In genomic region chr10:6086375-6087233, GRCh38 we compare ENCODE assay signal across 8 cellular contexts. TPM values are rescaled to one million over a fixed set of nuclear protein-coding genes. Genes with fewer than 3 reads are reported as not detected.
DNase-seq lines count a peak whose midpoint lies in the region; ATAC-seq, FAIRE-seq and TF ChIP-seq lines count a peak whose summit lies in the region.

No MANE protein-coding gene starts in this region.

- peak; percentile 84 for FAIRE-seq in endothelial cell of umbilical vein (lab: Jason Lieb, UNC)

- peak overlapping the region; percentile 60 for H2AFZ ChIP-seq in endothelial cell of umbilical vein (ENCODE audit: low read depth, low read length)

- H3K4me2 ChIP-seq in endothelial cell of umbilical vein (ENCODE audit: insufficient read depth, low read length): peak overlapping the region; percentile 33

- no peaks in the 10 kb centered on the region for H3K27me3 ChIP-seq in endothelial cell of umbilical vein (ENCODE audit: control insufficient read depth in 2 of 2, insufficient read depth in 2 of 2, low read length in 2 of 2)

- ATAC-seq in GM19023 (IDR thresholded peaks at IDR 0.05; ENCODE audit: unreplicated experiment): peak; percentile 43
- ATAC-seq in HG03521 (IDR thresholded peaks at IDR 0.05; ENCODE audit: unreplicated experiment): peak; percentile 31

- TF ChIP-seq POLR2A in endothelial cell of umbilical vein (IDR thresholded peaks at IDR 0.05; ENCODE audit: low read depth, low read length): no peak

- peaks cover 27% of the 10 kb centered on the region for H3K79me2 ChIP-seq in endothelial cell of umbilical vein (ENCODE audit: control insufficient read depth, insufficient read depth, low read length)

- POLR2A ChIA-PET in endothelial cell of umbilical vein (lab: Charles Lee): interaction anchor here (0.5 to 1.7 kb wide), 7 partner anchors 80 to 662 kb away, joined by 3 to 11 read pairs (median 4); partner anchors contain the start of genes ANKRD16, FBH1 and PFKFB3

- peak; percentile 90 to 97 for TF ChIP-seq CTCF in endothelial cell of umbilical vein (IDR thresholded peaks at IDR 0.05; ENCODE audit: extremely low read depth in 1 of 2, insufficient read depth in 1 of 2, low read depth in 1 of 2, low read length in 2 of 2)

- H3K4me1 ChIP-seq in endothelial cell of umbilical vein (ENCODE audit: control insufficient read depth, extremely low read depth, insufficient read depth, low read length): peaks cover 38% of the 10 kb centered on the region

- intact Hi-C loops in endothelial cell of umbilical vein (cut with micrococcal nuclease): loop anchor here (1.0 to 10.0 kb wide), 5 partner anchors 32 to 638 kb away; partner anchors contain the start of genes FBH1, IL15RA and PFKFB3

- H3K27ac ChIP-seq in endothelial cell of umbilical vein (ENCODE audit: insufficient read depth, low read depth, low read length): no peak overlapping the region

- H3K4me3 ChIP-seq in endothelial cell of umbilical vein (replicated peaks in 1 of 3; ENCODE audit: insufficient read depth in 1 of 3, low read depth in 1 of 3, low read length in 3 of 3): no peak overlapping the region

- dilution Hi-C loops in endothelial cell of umbilical vein (cut with MboI; ENCODE audit: extremely low pct_ligation_motif_present, low sequenced_read_pairs): loop anchor here (25.0 kb wide), 1 partner anchor 124 kb away; no protein-coding TSS in a partner anchor

- no peak overlapping the region for H3K9ac ChIP-seq in endothelial cell of umbilical vein (replicated peaks; ENCODE audit: extremely low read depth, insufficient read depth, low read length)

- no TSS peak for BruUV-seq in endothelial cell of umbilical vein (replicated peaks; lab: Mats Ljungman, UMichigan)

- CTCF ChIA-PET in endothelial cell of umbilical vein (lab: Charles Lee): interaction anchor here (0.6 to 2.8 kb wide), 43 partner anchors 8 to 326 kb away, joined by 3 to 88 read pairs (median 4); partner anchors contain the start of gene PFKFB3

- no peaks in the 10 kb centered on the region for H3K9me3 ChIP-seq in endothelial cell of umbilical vein (replicated peaks; ENCODE audit: control insufficient read depth, insufficient read depth, low read length)

- H3K36me3 ChIP-seq in endothelial cell of umbilical vein (ENCODE audit: control insufficient read depth in 2 of 2, extremely low read depth in 1 of 2, insufficient read depth in 2 of 2, low read length in 2 of 2): no peaks in the 10 kb centered on the region

- H3K9me1 ChIP-seq in endothelial cell of umbilical vein (replicated peaks; ENCODE audit: control insufficient read depth, extremely low read depth, insufficient read depth, low read length): no peaks in the 10 kb centered on the region

- peak; percentile 85 for DNase-seq in AG08396 (ENCODE audit: low spot score)
- peak; percentile 79 to 83 for DNase-seq in NOMO-1 (lab: John Stamatoyannopoulos, UW; ENCODE audit: unreplicated experiment in 2 of 2)
- DNase-seq in activated CD8-positive, alpha-beta memory T cell treated with anti-CD3 and anti-CD28 coated beads, Interleukin-2, amount 50 U/mL, for 4 hours: peak; percentile 87
- peak; percentile 92 for DNase-seq in endothelial cell of umbilical vein (ENCODE audit: low read depth, low spot score)
- peak; percentile 82 for DNase-seq in middle frontal gyrus (ENCODE audit: extremely low spot score, low spot score)
- peak; percentile 82 to 83 for DNase-seq in stimulated activated CD8-positive, alpha-beta memory T cell treated with anti-CD3 and anti-CD28 coated beads, Interleukin-15, amount 100 ng/mL, for 48 hours (ENCODE audit: low read depth in 2 of 2)

- H4K20me1 ChIP-seq in endothelial cell of umbilical vein (replicated peaks; ENCODE audit: control insufficient read depth, extremely low read depth, insufficient read depth, low read length): no peaks in the 10 kb centered on the region

TF ChIP-seq in endothelial cell of umbilical vein, 7 proteins besides CTCF, POLR2A, EP300 and RAD21:
- no peak for TF ChIP-seq POLR2AphosphoS5 (IDR thresholded peaks at IDR 0.05; ENCODE audit: insufficient read depth, low read depth, low read length)
- TF ChIP-seq MYC (IDR thresholded peaks at IDR 0.05; ENCODE audit: low read depth, low read length): no peak
- no peak for TF ChIP-seq MAX (IDR thresholded peaks at IDR 0.05; ENCODE audit: insufficient read depth, insufficient read length)
- no peak for TF ChIP-seq GATA2 (IDR thresholded peaks at IDR 0.05; ENCODE audit: insufficient read depth, insufficient read length, low read depth, low read length)
- no peak for TF ChIP-seq JUN (IDR thresholded peaks at IDR 0.05; ENCODE audit: borderline replicate concordance, insufficient read depth, insufficient read length, low read depth)
- no peak for TF ChIP-seq FOS (IDR thresholded peaks at IDR 0.05; ENCODE audit: borderline replicate concordance, insufficient read depth, low read length)
- no peak for TF ChIP-seq EZH2 (IDR thresholded peaks at IDR 0.05; ENCODE audit: borderline replicate concordance, low read depth, low read length, severe bottlenecking)

RNA-seq across cellular contexts. Expression of gene RBM17, which starts 2.2 kb away (rescaled TPM):
- total RNA-seq in endothelial cell of umbilical vein: 148 TPM in 2 replicates
- 15.5 and 23.1 TPM in 2 replicates for polyA plus RNA-seq in endothelial cell of umbilical vein
- polyA plus RNA-seq in endothelial cell of umbilical vein (2011; cell fraction: cytosol; rRNA removed): 34.7 and 34.9 TPM in 2 replicates
- polyA plus RNA-seq in endothelial cell of umbilical vein (2011; cell fraction: nucleus; rRNA removed): 158 and 189 TPM in 2 replicates
- polyA plus RNA-seq in endothelial cell of umbilical vein (2012): 108 and 132 TPM in 2 replicates
- polyA minus RNA-seq in endothelial cell of umbilical vein: 31.4 and 34.9 TPM in 2 replicates
- 12.5 TPM for polyA minus RNA-seq in endothelial cell of umbilical vein (2011; cell fraction: cytosol; rRNA and poly(A)+ RNA removed)
- polyA minus RNA-seq in endothelial cell of umbilical vein (2011; cell fraction: nucleus; rRNA and poly(A)+ RNA removed): 47.2 and 63.4 TPM in 2 replicates

RNA-seq across cellular contexts. Expression of gene IL2RA, which starts 24.4 kb away (rescaled TPM):
- not detected in 2 replicates for total RNA-seq in endothelial cell of umbilical vein
- polyA plus RNA-seq in endothelial cell of umbilical vein: not detected in 2 replicates
- not detected in 2 replicates for polyA plus RNA-seq in endothelial cell of umbilical vein (2011; cell fraction: cytosol; rRNA removed)
- not detected in 2 replicates for polyA plus RNA-seq in endothelial cell of umbilical vein (2011; cell fraction: nucleus; rRNA removed)
- not detected in 2 replicates for polyA plus RNA-seq in endothelial cell of umbilical vein (2012)
- not detected in 2 replicates for polyA minus RNA-seq in endothelial cell of umbilical vein
- polyA minus RNA-seq in endothelial cell of umbilical vein (2011; cell fraction: cytosol; rRNA and poly(A)+ RNA removed): not detected
- polyA minus RNA-seq in endothelial cell of umbilical vein (2011; cell fraction: nucleus; rRNA and poly(A)+ RNA removed): not detected in 2 replicates
